Comparison of ENCODE assay signal across 19 cellular contexts in genomic region chr16:50096791-50097190, GRCh38. TPM values are rescaled to one million over a fixed set of nuclear protein-coding genes. Genes with fewer than 3 reads are reported as not detected.
DNase-seq lines count a peak whose midpoint lies in the region; ATAC-seq and TF ChIP-seq lines count a peak whose summit lies in the region.
"Had no signal": no experiment of that assay in that cellular context is flagged by ENCODE, and none has a peak within 500 bp of the region (broad histone marks: within the 10 kb centered on the region; RNA-seq: fewer than 3 reads in every experiment).

No MANE protein-coding gene starts in this region.

- no peak overlapping the region for H3K9ac ChIP-seq in mammary epithelial cell (ENCODE audit: insufficient read depth, low read length)

- TF ChIP-seq CTCF in AG09319 (IDR thresholded peaks at IDR 0.05; ENCODE audit: low read depth, low read length) = no peak
- TF ChIP-seq CTCF in mammary epithelial cell (conservative IDR thresholded peaks at IDR 0.05 in 1 of 2, IDR thresholded peaks at IDR 0.05 in 1 of 2; ENCODE audit: extremely low read depth in 1 of 2, insufficient read depth in 1 of 2, low read depth in 1 of 2, low read length in 2 of 2) = no peak

- peaks cover 10% of the 10 kb centered on the region for H3K36me3 ChIP-seq in mammary epithelial cell (ENCODE audit: insufficient read depth, low read length)

- in situ Hi-C loops in mammary epithelial cell (cut with MboI; ENCODE audit: low sequenced_read_pairs in 2 of 2) = no loop called here

- BruUV-seq in mammary epithelial cell (replicated peaks; lab: Mats Ljungman, UMichigan) = no TSS peak

- DNase-seq in AG09319 (ENCODE audit: extremely low read depth, low read depth) (peak; percentile 52), HS-27A (ENCODE audit: low read depth) (peak; percentile 58), mammary epithelial cell (peak; percentile 29), iris pigment epithelial cell (ENCODE audit: low read depth) (peak; percentile 62), NCI-H2227 (lab: John Stamatoyannopoulos, UW; ENCODE audit: unreplicated experiment) (no peak), MV-4-11 (lab: John Stamatoyannopoulos, UW) (no peak)
- DNase-seq: activated CD4-positive, alpha-beta T cell treated with anti-CD3 and anti-CD28 coated beads, Interleukin-2, amount 50 U/mL, for 4 hours; activated naive CD4-positive, alpha-beta T cell treated with anti-CD3 and anti-CD28 coated beads, Interleukin-2, amount 10 ng/mL, durations not matched to agents 7 days and 5 days; activated T-cell treated with anti-CD3 and anti-CD28 coated beads, Interleukin-2, amount 50 U/mL, for 1 hour; CD4-positive, CD25-positive, alpha-beta regulatory T cell; DND-41; foreskin melanocyte; left ventricle myocardium superior; NCI-H2029; NCI-H524 treated with DMSO at 0.1 percent for 48 hours had no signal

- H3K27ac Mint-ChIP-seq in stimulated activated memory B cell treated with anti-CD40 and anti-IgM and Interleukin-4, amounts not matched to agents 10 μg/mL and 1 μg/mL and 100 μg/mL, for 72 hours = no peak overlapping the region
- H3K27ac Mint-ChIP-seq: activated naive CD4-positive, alpha-beta T cell treated with anti-CD3 and anti-CD28 coated beads, Interleukin-2, amount 10 ng/mL, durations not matched to agents 7 days and 5 days; CD4-positive, CD25-positive, alpha-beta regulatory T cell had no signal

- H3K36me3 Mint-ChIP-seq in stimulated activated memory B cell treated with anti-CD40 and anti-IgM and Interleukin-4, amounts not matched to agents 10 μg/mL and 1 μg/mL and 100 μg/mL, for 72 hours = peaks cover 34% of the 10 kb centered on the region

- CTCF ChIA-PET in mammary epithelial cell (lab: Charles Lee; ENCODE audit: low non-redundant PET) = no interaction called here

- no peak overlapping the region for H2AFZ ChIP-seq in mammary epithelial cell (ENCODE audit: low read depth, low read length)

- H3K27me3 ChIP-seq in mammary epithelial cell (ENCODE audit: insufficient read depth, low read length) = no peaks in the 10 kb centered on the region

- H3K27ac ChIP-seq in mammary epithelial cell (ENCODE audit: insufficient read depth, low read depth, low read length) = no peak overlapping the region
- H3K27ac ChIP-seq: skin epidermis, thoracic aorta had no signal

- H4K20me1 ChIP-seq in mammary epithelial cell (ENCODE audit: insufficient read depth, low read length) = no peaks in the 10 kb centered on the region

- peaks cover 17% of the 10 kb centered on the region for H3K4me1 ChIP-seq in mammary epithelial cell (ENCODE audit: insufficient read depth, low read length)

- H3K4me3 ChIP-seq in mammary epithelial cell (replicated peaks in 1 of 3; ENCODE audit: insufficient read depth in 1 of 3, low read depth in 2 of 3, low read length in 3 of 3) = no peak overlapping the region
- H3K4me3 ChIP-seq: skin epidermis, thoracic aorta had no signal

- WGBS in mammary epithelial cell (ENCODE audit: low coverage, missing lambda C conversion rate) = 83% methylated on average over 3 of the region's 3 CpGs

- no peaks in the 10 kb centered on the region for H3K79me2 ChIP-seq in mammary epithelial cell (ENCODE audit: insufficient read depth, low read length)

- no peaks in the 10 kb centered on the region for H3K4me1 Mint-ChIP-seq in stimulated activated memory B cell treated with anti-CD40 and anti-IgM and Interleukin-4, amounts not matched to agents 10 μg/mL and 1 μg/mL and 100 μg/mL, for 72 hours
- H3K4me1 Mint-ChIP-seq: activated naive CD4-positive, alpha-beta T cell treated with anti-CD3 and anti-CD28 coated beads, Interleukin-2, amount 10 ng/mL, durations not matched to agents 7 days and 5 days had no signal

- no peaks in the 10 kb centered on the region for H3K27me3 Mint-ChIP-seq in stimulated activated memory B cell treated with anti-CD40 and anti-IgM and Interleukin-4, amounts not matched to agents 10 μg/mL and 1 μg/mL and 100 μg/mL, for 72 hours
- H3K27me3 Mint-ChIP-seq: activated naive CD4-positive, alpha-beta T cell treated with anti-CD3 and anti-CD28 coated beads, Interleukin-2, amount 10 ng/mL, durations not matched to agents 7 days and 5 days; CD4-positive, CD25-positive, alpha-beta regulatory T cell had no signal

- no peak overlapping the region for H3K4me2 ChIP-seq in mammary epithelial cell (ENCODE audit: insufficient read depth, low read depth, low read length)

- H3K9me3 ChIP-seq in mammary epithelial cell (replicated peaks; ENCODE audit: insufficient read depth, low read length) = no peaks in the 10 kb centered on the region
- H3K9me3 ChIP-seq: thoracic aorta had no signal

- intact Hi-C loops in mammary epithelial cell (cut with micrococcal nuclease) = no loop called here

- ATAC-seq in HG03521 (IDR thresholded peaks at IDR 0.05; ENCODE audit: unreplicated experiment) = no peak
- ATAC-seq in stimulated activated memory B cell treated with anti-CD40 and anti-IgM and Interleukin-4, amounts not matched to agents 10 μg/mL and 1 μg/mL and 100 μg/mL, for 72 hours = no peak
- ATAC-seq: left ventricle myocardium superior had no signal

- dilution Hi-C loops in mammary epithelial cell (cut with HindIII; ENCODE audit: low sequenced_read_pairs) = no loop called here

- H3K9me3 Mint-ChIP-seq in stimulated activated memory B cell treated with anti-CD40 and anti-IgM and Interleukin-4, amounts not matched to agents 10 μg/mL and 1 μg/mL and 100 μg/mL, for 72 hours = no peaks in the 10 kb centered on the region
- H3K9me3 Mint-ChIP-seq: activated naive CD4-positive, alpha-beta T cell treated with anti-CD3 and anti-CD28 coated beads, Interleukin-2, amount 10 ng/mL, durations not matched to agents 7 days and 5 days; CD4-positive, CD25-positive, alpha-beta regulatory T cell had no signal

- no peak overlapping the region for H3K4me3 Mint-ChIP-seq in stimulated activated memory B cell treated with anti-CD40 and anti-IgM and Interleukin-4, amounts not matched to agents 10 μg/mL and 1 μg/mL and 100 μg/mL, for 72 hours
- H3K4me3 Mint-ChIP-seq: activated naive CD4-positive, alpha-beta T cell treated with anti-CD3 and anti-CD28 coated beads, Interleukin-2, amount 10 ng/mL, durations not matched to agents 7 days and 5 days; CD4-positive, CD25-positive, alpha-beta regulatory T cell had no signal

RNA-seq across cellular contexts. Expression of gene HEATR3, which starts 31.0 kb away (rescaled TPM):
- 10 to 100 TPM; 18.7 to 23.8 TPM for total RNA-seq in mammary epithelial cell
- polyA plus RNA-seq in mammary epithelial cell = 17.3 TPM
- 17.6 TPM for polyA minus RNA-seq in mammary epithelial cell

RNA-seq across cellular contexts. Expression of gene TENT4B, which starts 56.3 kb away (rescaled TPM):
- 10 to 100 TPM; 10.3 to 14.5 TPM for total RNA-seq in mammary epithelial cell
- polyA plus RNA-seq in mammary epithelial cell = 10.6 TPM
- polyA minus RNA-seq in mammary epithelial cell = 5.3 TPM

Comparison
In these comparisons a context has a peak if more than half of its experiments do, and no peak if none do; other contexts are left out.
1. DNase-seq: peak in AG09319 (single experiment), HS-27A (single experiment), mammary epithelial cell (single experiment) and iris pigment epithelial cell (single experiment); none in NCI-H2227 (single experiment) and MV-4-11 (single experiment).